ENCODE assay signal across 15 cellular contexts in the genomic region with DNA sequence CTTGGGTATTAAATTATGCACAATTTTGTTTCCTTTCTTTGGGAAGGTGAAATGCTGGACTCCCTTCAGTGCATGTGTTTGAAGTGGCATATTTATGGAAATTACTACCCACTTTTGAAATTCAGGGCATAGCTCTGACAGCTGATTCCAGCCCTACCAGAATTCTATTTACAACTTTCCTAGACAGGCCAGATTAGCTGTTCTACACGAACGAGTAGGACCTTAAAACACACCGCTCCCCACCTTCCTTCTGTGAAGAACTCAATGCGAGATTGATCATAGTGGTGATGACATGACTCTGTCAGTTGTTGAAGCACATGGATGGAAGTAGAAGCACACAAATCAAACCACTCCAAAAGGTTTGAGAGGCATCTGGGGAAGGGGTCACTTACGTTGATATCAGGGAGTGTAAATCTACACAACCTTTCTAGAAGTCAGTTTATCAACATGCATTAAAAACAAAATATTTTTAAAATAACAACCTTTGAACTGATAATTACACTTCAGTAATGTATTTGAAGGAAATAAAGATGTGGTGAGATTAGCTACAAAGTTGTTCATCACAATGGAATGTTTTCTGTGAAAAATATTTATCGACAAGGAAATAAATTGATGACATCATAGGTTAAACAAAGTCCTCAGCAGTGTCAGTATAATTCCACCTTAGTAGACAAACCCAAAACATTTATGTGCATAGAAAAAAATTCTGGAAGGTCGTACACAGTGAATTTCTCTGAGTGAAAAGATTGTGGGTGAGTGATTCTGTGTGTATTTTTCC. TPM values are rescaled to one million over a fixed set of nuclear protein-coding genes. Genes with fewer than 3 reads are reported as not detected.
DNase-seq lines count a peak whose midpoint lies in the region; ATAC-seq, FAIRE-seq and TF ChIP-seq lines count a peak whose summit lies in the region.
"Had no signal": no experiment of that assay in that cellular context is flagged by ENCODE, and none has a peak within 500 bp of the region (broad histone marks: within the 10 kb centered on the region; RNA-seq: fewer than 3 reads in every experiment).

No MANE protein-coding gene starts in this region.

- H3K4me3 ChIP-seq in GM23248 (no peak overlapping the region), K562 (no peak overlapping the region), heart left ventricle (peak overlapping the region in 2 of 12 donors; percentile 1 to 14)
- H3K4me3 ChIP-seq: lung, transverse colon had no signal

- H3K79me2 ChIP-seq in GM23248 (ENCODE audit: insufficient read depth) (no peaks in the 10 kb centered on the region), K562 (ENCODE audit: control insufficient read depth, insufficient read depth, low read length) (no peaks in the 10 kb centered on the region)

- H3K4me2 ChIP-seq in GM23248 (ENCODE audit: unreplicated experiment) (no peak overlapping the region), K562 (ENCODE audit: insufficient read depth, low read length) (no peak overlapping the region)

- no peak for TF ChIP-seq RAD21 in K562 (CRISPR knock-in tag; conservative IDR thresholded peaks at IDR 0.05 in 1 of 2, IDR thresholded peaks at IDR 0.05 in 1 of 2)

- H3K9ac ChIP-seq in GM23248 = no peak overlapping the region
- no peak overlapping the region for H3K9ac ChIP-seq in K562 (ENCODE audit: insufficient read depth in 1 of 2, low read depth in 2 of 2, low read length in 2 of 2)

- TF ChIP-seq POLR2A in K562 (conservative IDR thresholded peaks at IDR 0.05) (no peak), heart left ventricle (IDR thresholded peaks at IDR 0.05) (no peak)

- no peak for ATAC-seq in K562
- ATAC-seq in heart left ventricle = peak; percentile 36 to 78 (median 44)
- ATAC-seq in HG02973 (IDR thresholded peaks at IDR 0.05; ENCODE audit: unreplicated experiment) = no peak
- no peak for ATAC-seq in GM21529 (IDR thresholded peaks at IDR 0.05; ENCODE audit: unreplicated experiment)
- ATAC-seq: effector memory CD8-positive, alpha-beta T cell had no signal

- no peak for FAIRE-seq in K562 (lab: Jason Lieb, UNC)

- no peaks in the 10 kb centered on the region for H4K20me1 ChIP-seq in GM23248 (ENCODE audit: insufficient read depth)
- no peaks in the 10 kb centered on the region for H4K20me1 ChIP-seq in K562 (replicated peaks; ENCODE audit: control insufficient read depth, insufficient read depth, low read length)

- no TSS peak for BruUV-seq in K562 (replicated peaks; lab: Mats Ljungman, UMichigan)

- peak; percentile 15 for DNase-seq in GM23248
- no peak for DNase-seq in K562 (ENCODE audit: extremely low read depth in 1 of 4, low spot score in 3 of 4)
- no peak for DNase-seq in heart left ventricle
- peak; percentile 40 for DNase-seq in pulmonary artery endothelial cell (ENCODE audit: low read depth, low spot score)
- no peak for DNase-seq in activated effector memory CD4-positive, alpha-beta T cell treated with Interleukin-2 at 50 U/mL for 16 hours
- DNase-seq in SKM-1 treated with dmso at 0.1 percent for 144 hours (lab: John Stamatoyannopoulos, UW; ENCODE audit: unreplicated experiment) = no peak
- DNase-seq: effector memory CD8-positive, alpha-beta T cell; hippocampal formation; NCI-H524 treated with DMSO at 0.1 percent for 48 hours; transverse colon had no signal

- peaks cover 30% of the 10 kb centered on the region for H3F3A ChIP-seq in GM23248 (ENCODE audit: insufficient read depth)

- H3K9me2 ChIP-seq in GM23248 (ENCODE audit: insufficient read depth) = no peaks in the 10 kb centered on the region

- no peak overlapping the region for H2AFZ ChIP-seq in GM23248
- H2AFZ ChIP-seq in K562 (ENCODE audit: low read depth, low read length) = no peak overlapping the region

- no peak for TF ChIP-seq EP300 in K562 (IDR thresholded peaks at IDR 0.05; ENCODE audit: low read length)

- H3K36me3 ChIP-seq in GM23248 (ENCODE audit: low read depth) (no peaks in the 10 kb centered on the region), K562 (ENCODE audit: control insufficient read depth, insufficient read depth, low read length) (no peaks in the 10 kb centered on the region), heart left ventricle (peaks cover 0 to 16% (median 0%) of the 10 kb centered on the region in 9 donors)
- H3K36me3 ChIP-seq: neutrophil, transverse colon had no signal

- CTCF ChIA-PET in K562 (lab: Yijun Ruan, JAX; ENCODE audit: low intra/inter-chr PET ratio) = no interaction called here

- POLR2A ChIA-PET in K562 (lab: Yijun Ruan, JAX) = no interaction called here

- TF ChIP-seq CTCF in K562 (IDR thresholded peaks at IDR 0.05 in 2 of 3, conservative IDR thresholded peaks at IDR 0.05 in 1 of 3; ENCODE audit: insufficient read depth in 2 of 3, low read depth in 1 of 3, low read length in 3 of 3) (no peak), heart left ventricle (IDR thresholded peaks at IDR 0.05) (no peak)

- no peaks in the 10 kb centered on the region for H3K9me1 ChIP-seq in K562 (ENCODE audit: control insufficient read depth, insufficient read depth, low read length)

- H3K27ac ChIP-seq in GM23248 (no peak overlapping the region), K562 (ENCODE audit: extremely low read depth, low read depth, low read length) (no peak overlapping the region), heart left ventricle (peak overlapping the region in 10 of 12 donors; percentile 34 to 89 (median 73))
- H3K27ac ChIP-seq: neutrophil had no signal

- H3K4me1 ChIP-seq in GM23248 (ENCODE audit: insufficient read depth) (peaks cover 32% of the 10 kb centered on the region), K562 (replicated peaks in 1 of 2; ENCODE audit: control insufficient read depth in 2 of 2, insufficient read depth in 2 of 2, low read length in 2 of 2) (no peaks in the 10 kb centered on the region), heart left ventricle (peaks cover 3 to 84% (median 57%) of the 10 kb centered on the region in 12 donors)

- H3K9me3 ChIP-seq in GM23248 (ENCODE audit: low read depth) = no peaks in the 10 kb centered on the region
- no peaks in the 10 kb centered on the region for H3K9me3 ChIP-seq in K562 (replicated peaks; ENCODE audit: control insufficient read depth, insufficient read depth, low read depth, low read length)
- no peaks in the 10 kb centered on the region for H3K9me3 ChIP-seq in heart left ventricle
- H3K9me3 ChIP-seq: neutrophil, transverse colon had no signal

- WGBS in GM23248 (ENCODE audit: low coverage in 1 of 2, low lambda C conversion rate in 2 of 2, missing lambda C conversion rate in 2 of 2), 2 experiments = 76 to 81% methylated on average over 7 of the region's 7 CpGs
- 0% methylated on average over 7 of the region's 7 CpGs for WGBS in K562 (ENCODE audit: insufficient coverage, low coverage, missing lambda C conversion rate)
- WGBS in heart left ventricle, 4 donors = 31 to 49% (median 44%) methylated on average over 7 of the region's 7 CpGs

- intact Hi-C loops in K562 (cut with micrococcal nuclease) = no loop called here
- intact Hi-C loops in heart left ventricle (cut with DNase I) = no loop called here

- in situ Hi-C loops in GM23248 (cut with MboI) (no loop called here), K562 (cut with MboI) (no loop called here)

- H3K27me3 ChIP-seq in GM23248 (replicated peaks; ENCODE audit: insufficient read depth) = no peaks in the 10 kb centered on the region
- peaks cover 0 to 12% of the 10 kb centered on the region in 2 experiments; a peak in 2 of 5 replicates for H3K27me3 ChIP-seq in K562 (ENCODE audit: control insufficient read depth in 2 of 2, insufficient read depth in 2 of 2, low read length in 2 of 2)
- H3K27me3 ChIP-seq in heart left ventricle = no peaks in the 10 kb centered on the region
- H3K27me3 ChIP-seq: neutrophil, transverse colon had no signal

TF ChIP-seq in K562, 482 proteins besides CTCF, POLR2A, EP300 and RAD21:
- TF ChIP-seq, protein P1, sequence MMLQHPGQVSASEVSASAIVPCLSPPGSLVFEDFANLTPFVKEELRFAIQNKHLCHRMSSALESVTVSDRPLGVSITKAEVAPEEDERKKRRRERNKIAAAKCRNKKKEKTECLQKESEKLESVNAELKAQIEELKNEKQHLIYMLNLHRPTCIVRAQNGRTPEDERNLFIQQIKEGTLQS (IDR thresholded peaks at IDR 0.05) = peak; percentile 45; the same call in 1 of the 2 replicates
- TF ChIP-seq, protein P1 (CRISPR knock-in tag; conservative IDR thresholded peaks at IDR 0.05) = no peak
- TF ChIP-seq MCM2 (IDR thresholded peaks at IDR 0.05; ENCODE audit: low read depth) = no peak

RNA-seq across cellular contexts. Expression of a gene that starts 29.8 kb away (rescaled TPM):
- not detected in 2 replicates for total RNA-seq in GM23248 (2014; rRNA removed; shearing (Covaris generic))
- polyA plus RNA-seq in GM23248 (2016; fragmentation: Nextera tagmentation; extraction: Ambion mirVana) = 0.11 and 0.22 TPM in 2 replicates
- 0.39 and 1.2 TPM in 2 replicates for total RNA-seq in K562 (2011; cell fraction: chromatin; rRNA removed; ENCODE audit: low replicate concordance)
- 0.13 and 0.67 TPM in 2 replicates for total RNA-seq in K562 (2011; cell fraction: nucleolus; rRNA removed)
- total RNA-seq in K562 (2011; cell fraction: nucleoplasm; rRNA removed) = 0.22 and 0.23 TPM in 2 replicates
- 0.12 and 0.18 TPM in 2 replicates for total RNA-seq in K562 (2014; rRNA removed)
- 0.26 and 0.29 TPM in 2 replicates for total RNA-seq in K562 (2014; rRNA removed; fragmentation: Illumina TruSeq; extraction: Trizol)
- total RNA-seq in K562 (2015; rRNA removed; fragmentation: Illumina TruSeq; extraction: Trizol) = 0.40 and 0.72 TPM in 2 replicates
- total RNA-seq in K562 (2021) = 0.16 and 0.29 TPM in 2 replicates
- polyA plus RNA-seq in K562 (2011; rRNA removed) = 1.3 TPM in 1 of 2 replicates, not detected in the other
- polyA plus RNA-seq in K562 (2011; cell fraction: cytosol; rRNA removed) = 0.03 and 1.2 TPM in 2 replicates
- 1.5 TPM in 1 of 2 replicates, not detected in the other for polyA plus RNA-seq in K562 (2011; cell fraction: nucleus; rRNA removed)
- 0.33 and 0.69 TPM in 2 replicates for polyA plus RNA-seq in K562 (2012)
- 0.25 and 0.28 TPM in 2 replicates for polyA plus RNA-seq in K562 (2014; fragmentation: Illumina TruSeq; extraction: Trizol)
- under 1 TPM; 0.25 to 0.27 TPM for polyA plus RNA-seq in K562 (2014; fragmentation: Nextera tagmentation; extraction: Ambion mirVana)
- 0.15 and 0.18 TPM in 2 replicates for polyA plus RNA-seq in K562 (2014; rRNA removed)
- 2.7 TPM in 1 of 2 replicates, not detected in the other for polyA minus RNA-seq in K562 (2011; rRNA and poly(A)+ RNA removed)
- 0.95 TPM in 1 of 2 replicates, not detected in the other for polyA minus RNA-seq in K562 (2011; cell fraction: cytosol; rRNA and poly(A)+ RNA removed)
- 3.0 TPM in 1 of 2 replicates, not detected in the other for polyA minus RNA-seq in K562 (2011; cell fraction: nucleus; rRNA and poly(A)+ RNA removed)
- 10 to 100 TPM; 11.3 to 21.0 (median 17.3) TPM for total RNA-seq in heart left ventricle
- 1 to 10 TPM; 4.3 to 6.9 TPM for polyA plus RNA-seq in heart left ventricle
- total RNA-seq in pulmonary artery endothelial cell = 28.9 and 32.0 TPM in 2 replicates
- total RNA-seq: activated T-helper 1 cell treated with anti-CD3 and anti-CD28 coated beads, Interleukin-12 subunit alpha, Interleukin-12 subunit beta, Interleukin-2, Interleukin-4 antibody, amounts not matched to agents 30 ng/mL and 10 ng/mL and 1 ng/mL, durations not matched to agents 14 hours and 24 hours and 36 hours had no signal

Comparison
In these comparisons a context has a peak if more than half of its experiments do, and no peak if none do; other contexts are left out.
1. DNase-seq: peak in GM23248 (single experiment) and pulmonary artery endothelial cell (single experiment); none in K562 (0 of 4), heart left ventricle (0 of 5), activated effector memory CD4-positive, alpha-beta T cell treated with Interleukin-2 at 50 U/mL for 16 hours (single experiment) and SKM-1 treated with dmso at 0.1 percent for 144 hours (single experiment).
2. H3K27ac ChIP-seq: peak in heart left ventricle (10 of 12); none in GM23248 (single experiment) and K562 (single experiment).
3. ATAC-seq: peak in heart left ventricle (4 of 4); none in K562 (single experiment), HG02973 (single experiment) and GM21529 (single experiment).
4. RNA of a gene that starts 29.8 kb away (total RNA-seq): 28.9 to 32.0 TPM in pulmonary artery endothelial cell and 11.3 to 21.0 TPM in heart left ventricle; 0.12 to 1.2 TPM in K562 and not detected in GM23248; every median in the first group is over 4 times any median in the second.